In the genomic region with DNA sequence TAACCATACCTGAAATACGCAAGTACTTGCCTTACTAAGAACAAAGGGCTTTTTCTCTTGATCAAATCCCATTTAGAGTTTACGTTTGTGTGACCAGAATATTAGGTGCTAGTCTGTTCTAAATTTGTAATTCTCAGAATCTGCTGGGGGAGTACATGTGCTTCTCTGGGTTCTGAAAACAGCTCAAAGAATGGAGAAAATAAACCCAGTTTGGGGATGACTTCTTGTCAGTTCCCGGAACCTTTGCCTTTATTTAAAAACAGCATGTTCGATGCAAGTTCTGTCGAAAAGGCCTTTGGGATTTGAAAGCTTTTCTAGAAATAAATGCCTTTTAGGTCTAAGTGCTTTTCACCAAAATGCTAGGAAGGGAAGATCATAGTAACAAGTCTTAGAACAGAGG, we compare ENCODE assay signal across 8 cellular contexts.
DNase-seq lines count a peak whose midpoint lies in the region; ATAC-seq and TF ChIP-seq lines count a peak whose summit lies in the region.

No MANE protein-coding gene starts in this region.

- no peaks in the 10 kb centered on the region for H3K79me2 ChIP-seq in GM23338 (replicated peaks; ENCODE audit: insufficient read depth)

- peak overlapping the region; percentile 72 for H2AFZ ChIP-seq in GM23338

- H3K4me1 Mint-ChIP-seq in GM23338 = peaks cover 63% of the 10 kb centered on the region
- peaks cover 41% of the 10 kb centered on the region for H3K4me1 Mint-ChIP-seq in activated T-helper 17 cell treated with anti-CD3 and anti-CD28 coated beads, Interleukin-2, amount 50 U/mL, for 72 hours

- H3K27me3 ChIP-seq in GM23338 (ENCODE audit: insufficient read depth) = no peaks in the 10 kb centered on the region
- H3K27me3 ChIP-seq in right atrium auricular region = no peaks in the 10 kb centered on the region

- H3K9me2 ChIP-seq in GM23338 (ENCODE audit: insufficient read depth) = peaks cover 16% of the 10 kb centered on the region

- H4K20me1 ChIP-seq in GM23338 (replicated peaks; ENCODE audit: insufficient read depth) = no peaks in the 10 kb centered on the region

- peak overlapping the region; percentile 61; the same call in 1 of the 3 replicates for H3K4me3 Mint-ChIP-seq in GM23338
- peak overlapping the region; percentile 98 for H3K4me3 Mint-ChIP-seq in activated T-helper 17 cell treated with anti-CD3 and anti-CD28 coated beads, Interleukin-2, amount 50 U/mL, for 72 hours

- peaks cover 56% of the 10 kb centered on the region for H3K4me1 ChIP-seq in GM23338 (ENCODE audit: insufficient read depth)
- peaks cover 0 to 75% of the 10 kb centered on the region in 2 donors for H3K4me1 ChIP-seq in right atrium auricular region

- no peaks in the 10 kb centered on the region for H3K9me3 Mint-ChIP-seq in GM23338
- H3K9me3 Mint-ChIP-seq in activated T-helper 17 cell treated with anti-CD3 and anti-CD28 coated beads, Interleukin-2, amount 50 U/mL, for 72 hours = peaks cover 4% of the 10 kb centered on the region

- H3K36me3 ChIP-seq in GM23338 (ENCODE audit: insufficient read depth) (no peaks in the 10 kb centered on the region), right atrium auricular region (peaks cover 21% of the 10 kb centered on the region)

- H3K27ac ChIP-seq in GM23338 (ENCODE audit: low read depth) (no peak overlapping the region), right atrium auricular region (peak overlapping the region; percentile 97 to 98), skin epidermis (peak overlapping the region in 20 of 21 experiments; percentile 82 to 98 (median 93))

- no peak overlapping the region for H3K27ac Mint-ChIP-seq in GM23338
- H3K27ac Mint-ChIP-seq in activated T-helper 17 cell treated with anti-CD3 and anti-CD28 coated beads, Interleukin-2, amount 50 U/mL, for 72 hours = peak overlapping the region; percentile 98

- DNase-seq in GM23338 (ENCODE audit: low spot score) (no peak), right atrium auricular region (ENCODE audit: low spot score) (no peak), NCI-H526 treated with DMSO at 0.1 percent for 48 hours (lab: John Stamatoyannopoulos, UW) (no peak), HUDEP-2 (lab: John Stamatoyannopoulos, UW; ENCODE audit: unreplicated experiment in 76 of 76) (no peak)

- H3K27me3 Mint-ChIP-seq in GM23338 (ENCODE audit: insufficient read depth, low read depth, poor library complexity) = peaks cover 4% of the 10 kb centered on the region
- H3K27me3 Mint-ChIP-seq in activated T-helper 17 cell treated with anti-CD3 and anti-CD28 coated beads, Interleukin-2, amount 50 U/mL, for 72 hours = no peaks in the 10 kb centered on the region

- ATAC-seq in GM23338 = no peak
- ATAC-seq in activated T-helper 17 cell treated with anti-CD3 and anti-CD28 coated beads, Interleukin-2, amount 50 U/mL, for 72 hours (replicated peaks) = peak; percentile 1
- ATAC-seq in HG02884 (IDR thresholded peaks at IDR 0.05; ENCODE audit: unreplicated experiment) = no peak
- no peak for ATAC-seq in GM18502 (IDR thresholded peaks at IDR 0.05; ENCODE audit: poor library complexity, unreplicated experiment)

- peak overlapping the region; percentile 65 for H3K4me2 ChIP-seq in GM23338

- TF ChIP-seq CTCF in GM23338 (conservative IDR thresholded peaks at IDR 0.05; ENCODE audit: low read depth in 2 of 2) (no peak), right atrium auricular region (IDR thresholded peaks at IDR 0.05) (no peak)

- H3K4me3 ChIP-seq in GM23338 (no peak overlapping the region; the same call in 1 of the 2 replicates), right atrium auricular region (peak overlapping the region; percentile 62 to 82), skin epidermis (peak overlapping the region in 5 of 7 experiments; percentile 31 to 54 (median 41))

- no peaks in the 10 kb centered on the region for H3K9me3 ChIP-seq in right atrium auricular region

- H3F3A ChIP-seq in GM23338 (replicated peaks; ENCODE audit: low read depth) = no peaks in the 10 kb centered on the region

- no peaks in the 10 kb centered on the region for H3K36me3 Mint-ChIP-seq in GM23338 (ENCODE audit: low read depth)
- H3K36me3 Mint-ChIP-seq in activated T-helper 17 cell treated with anti-CD3 and anti-CD28 coated beads, Interleukin-2, amount 50 U/mL, for 72 hours (ENCODE audit: low read depth) = peaks cover 96% of the 10 kb centered on the region

TF ChIP-seq in GM23338, 12 proteins besides CTCF, POLR2A, EP300 and RAD21:
- no peak for TF ChIP-seq JUNB (IDR thresholded peaks at IDR 0.05; ENCODE audit: unreplicated experiment)
- TF ChIP-seq CREB1 (CRISPR knock-in tag; IDR thresholded peaks at IDR 0.05; ENCODE audit: low read depth) = no peak
- TF ChIP-seq STAT1 (IDR thresholded peaks at IDR 0.05; ENCODE audit: unreplicated experiment) = no peak
- no peak for TF ChIP-seq POLR2AphosphoS5 (IDR thresholded peaks at IDR 0.05; ENCODE audit: low read depth)
- no peak for TF ChIP-seq EZH2phosphoT487 (IDR thresholded peaks at IDR 0.05; ENCODE audit: unreplicated experiment)
- no peak for TF ChIP-seq EZH2 (IDR thresholded peaks at IDR 0.05; ENCODE audit: low read depth, unreplicated experiment)
